In the genomic region with DNA sequence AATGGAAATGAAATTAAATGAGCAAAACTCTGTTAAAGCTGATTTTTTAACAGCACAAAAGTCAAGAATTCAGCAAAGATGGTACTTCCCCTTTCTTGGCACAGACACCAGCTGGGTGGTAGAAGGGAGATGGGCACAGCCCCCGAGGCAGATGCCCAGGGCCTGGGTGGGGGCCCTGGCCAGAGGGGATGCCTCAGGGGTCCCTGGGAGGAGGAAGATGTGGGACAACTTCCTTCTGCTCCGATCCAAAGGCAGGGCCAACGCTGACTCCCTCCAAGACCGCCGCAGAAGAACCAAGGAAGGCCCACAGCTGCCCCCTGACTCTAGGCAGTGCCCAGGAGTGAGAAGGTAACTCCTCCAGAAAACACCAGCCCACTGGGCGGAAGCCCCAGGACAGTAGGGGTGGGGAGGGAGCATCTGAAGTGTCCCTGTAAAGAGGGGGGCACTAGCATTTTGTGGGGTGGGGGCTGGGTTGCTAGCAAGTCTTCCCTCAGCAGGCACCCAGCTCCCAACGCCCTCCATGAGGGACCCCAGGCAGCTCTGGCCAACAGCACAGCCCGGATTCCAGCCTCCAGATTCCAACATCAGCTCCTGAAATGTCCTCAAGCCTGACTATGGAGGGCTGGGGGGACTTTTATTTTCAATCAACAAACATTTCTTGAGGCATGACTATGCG, we compare ENCODE assay signal across 14 cellular contexts. TPM values are rescaled to one million over a fixed set of nuclear protein-coding genes. Genes with fewer than 3 reads are reported as not detected.
DNase-seq lines count a peak whose midpoint lies in the region; ATAC-seq, FAIRE-seq and TF ChIP-seq lines count a peak whose summit lies in the region.
"Had no signal": no experiment of that assay in that cellular context is flagged by ENCODE, and none has a peak within 500 bp of the region (broad histone marks: within the 10 kb centered on the region; RNA-seq: fewer than 3 reads in every experiment).

No MANE protein-coding gene starts in this region.

- no peak for TF ChIP-seq CTCF in heart left ventricle (IDR thresholded peaks at IDR 0.05)

- intact Hi-C loops in heart left ventricle (cut with DNase I) = loop anchor here in 1 of 10 donors (2.0 kb wide), 1 partner anchor 33 kb away; no protein-coding TSS in a partner anchor
- intact Hi-C loops in left cardiac atrium (cut with DNase I) = no loop called here
- intact Hi-C loops in aorta (cut with DNase I) = loop anchor here in 1 of 2 donors (1.0 to 2.0 kb wide), 3 partner anchors 19 to 97 kb away; no protein-coding TSS in a partner anchor

- H3K4me3 ChIP-seq in heart left ventricle = peak overlapping the region in 2 of 12 donors; percentile 6 to 31
- peak overlapping the region in 1 of 2 donors; percentile 14 for H3K4me3 ChIP-seq in muscle layer of colon (ENCODE audit: low read depth in 1 of 2, low read length in 2 of 2)
- no peak overlapping the region for H3K4me3 ChIP-seq in aorta (ENCODE audit: low read length in 2 of 2)
- H3K4me3 ChIP-seq: MG63 had no signal

- H3K4me1 ChIP-seq in heart left ventricle (peaks cover 17 to 93% (median 88%) of the 10 kb centered on the region in 12 donors), muscle layer of colon (ENCODE audit: insufficient read depth, low read length) (peaks cover 85% of the 10 kb centered on the region), aorta (ENCODE audit: control insufficient read depth in 1 of 2, insufficient read depth in 2 of 2, low read length in 2 of 2) (peaks cover 0 to 2% of the 10 kb centered on the region in 2 donors)
- H3K4me1 ChIP-seq: parathyroid adenoma had no signal

- peak overlapping the region; percentile 35 for H3K9ac ChIP-seq in muscle layer of colon (ENCODE audit: low read length)
- H3K9ac ChIP-seq: parathyroid adenoma had no signal

- 60 to 70% (median 68%) methylated on average over 5 to 9 of the region's 9 CpGs for WGBS in heart left ventricle, 4 donors
- 34 to 40% methylated on average over 9 of the region's 9 CpGs for WGBS in aorta, 2 donors

- H3K27ac ChIP-seq in heart left ventricle (peak overlapping the region; percentile 55 to 99 (median 98)), caudate nucleus (ENCODE audit: low read depth, low read length) (peak overlapping the region; percentile 16), muscle layer of colon (ENCODE audit: low read depth, low read length) (peak overlapping the region; percentile 99), aorta (ENCODE audit: low read depth in 1 of 2, low read length in 2 of 2) (peak overlapping the region; percentile 57 to 69)
- H3K27ac ChIP-seq: parathyroid adenoma had no signal

- H3K27me3 ChIP-seq in heart left ventricle = no peaks in the 10 kb centered on the region
- H3K27me3 ChIP-seq in muscle layer of colon (ENCODE audit: control insufficient read depth in 1 of 2, insufficient read depth in 2 of 2, low read length in 2 of 2) = no peaks in the 10 kb centered on the region
- H3K27me3 ChIP-seq in aorta (ENCODE audit: control insufficient read depth in 1 of 2, insufficient read depth in 2 of 2, low read length in 1 of 2) = no peaks in the 10 kb centered on the region
- H3K27me3 ChIP-seq: MG63 had no signal

- no peak for ATAC-seq in heart left ventricle
- no peak for ATAC-seq in left cardiac atrium
- ATAC-seq in aorta (ENCODE audit: low FRiP score) = no peak

- DNase-seq in heart left ventricle (peak in 3 of 5 donors; percentile 21 to 44 (median 25)), left cardiac atrium (no peak), caudate nucleus (lab: John Stamatoyannopoulos, UW) (no peak), aorta (peak in 1 of 2 donors; percentile 41), NCI-H524 (lab: John Stamatoyannopoulos, UW) (no peak), GM12891 (ENCODE audit: insufficient read length, low spot score) (no peak)
- DNase-seq in stimulated activated CD4-positive, alpha-beta T cell treated with anti-CD3 and anti-CD28 coated beads, Interleukin-12 subunit alpha, Interleukin-12 subunit beta, amount 100 ng/mL, for 4 hours = no peak
- DNase-seq: activated CD4-positive, alpha-beta T cell treated with anti-CD3 and anti-CD28 coated beads, Interleukin-2, amount 10 ng/mL, durations not matched to agents 7 days and 5 days; activated naive CD4-positive, alpha-beta T cell treated with Interleukin-2 at 50 U/mL for 16 hours; foreskin melanocyte; MG63; stimulated activated CD4-positive, alpha-beta T cell treated with anti-CD3 and anti-CD28 coated beads, Interleukin-4, amount 100 ng/mL, for 24 hours had no signal

- TF ChIP-seq POLR2A in heart left ventricle (IDR thresholded peaks at IDR 0.05) = no peak
- no peak for TF ChIP-seq POLR2A in GM12891 (IDR thresholded peaks at IDR 0.05; ENCODE audit: low read depth, low read length)

- H3K9me3 ChIP-seq in heart left ventricle = no peaks in the 10 kb centered on the region
- no peaks in the 10 kb centered on the region for H3K9me3 ChIP-seq in muscle layer of colon (ENCODE audit: low read length)
- no peaks in the 10 kb centered on the region for H3K9me3 ChIP-seq in aorta (ENCODE audit: control insufficient read depth, low read length)
- H3K9me3 ChIP-seq: MG63 had no signal

- H3K36me3 ChIP-seq in heart left ventricle (no peaks in the 10 kb centered on the region), muscle layer of colon (ENCODE audit: insufficient read depth, low read length) (no peaks in the 10 kb centered on the region), aorta (ENCODE audit: control insufficient read depth in 1 of 2, insufficient read depth in 2 of 2, low read length in 1 of 2) (no peaks in the 10 kb centered on the region)

- no peak for FAIRE-seq in GM12891 (lab: Jason Lieb, UNC)

TF ChIP-seq in GM12891, 5 proteins besides CTCF, POLR2A, EP300 and RAD21:
- TF ChIP-seq SPI1 (IDR thresholded peaks at IDR 0.05; ENCODE audit: low read depth, low read length) (no peak), POU2F2 (IDR thresholded peaks at IDR 0.05; ENCODE audit: low read depth, low read length) (no peak), PAX5 (IDR thresholded peaks at IDR 0.05; ENCODE audit: insufficient read depth, low read length, severe bottlenecking) (no peak), POLR2AphosphoS5 (IDR thresholded peaks at IDR 0.05; ENCODE audit: low read depth, low read length) (no peak), TAF1 (IDR thresholded peaks at IDR 0.05; ENCODE audit: low read depth, low read length) (no peak)

RNA-seq across cellular contexts. Expression of a gene that starts 4.9 kb away (rescaled TPM):
- 10 to 100 TPM; 38.7 to 66.5 (median 47.5) TPM for total RNA-seq in heart left ventricle
- 10 to 100 TPM; 17.9 to 39.1 TPM for polyA plus RNA-seq in heart left ventricle
- 10 to 100 TPM; 28.6 to 38.5 TPM for total RNA-seq in left cardiac atrium
- 10 to 100 TPM; 51.3 to 61.0 TPM for total RNA-seq in aorta
- polyA plus RNA-seq in aorta = 10 to 100 TPM; 10.5 to 11.7 TPM
- 0.39 TPM for polyA plus RNA-seq in GM12891 (2012; ENCODE audit: low read depth, missing spikeins)

RNA-seq across cellular contexts. Expression of a gene that starts 28.5 kb away (rescaled TPM):
- 10 to 100 TPM; 15.5 to 34.3 (median 19.9) TPM for total RNA-seq in heart left ventricle
- 10 to 100 TPM; 11.6 to 37.0 TPM for polyA plus RNA-seq in heart left ventricle
- total RNA-seq in left cardiac atrium = 10 to 100 TPM; 21.6 to 23.4 TPM
- 10 to 100 TPM; 22.0 to 25.1 TPM for total RNA-seq in aorta
- 10 to 100 TPM; 14.9 to 19.0 TPM for polyA plus RNA-seq in aorta
- 7.7 TPM for polyA plus RNA-seq in GM12891 (2012; ENCODE audit: low read depth, missing spikeins)

Comparison
In these comparisons a context has a peak if more than half of its experiments do, and no peak if none do; other contexts are left out.
1. DNase-seq: peak in heart left ventricle (3 of 5); none in left cardiac atrium (single experiment), caudate nucleus (0 of 61), NCI-H524 (0 of 2), stimulated activated CD4-positive, alpha-beta T cell treated with anti-CD3 and anti-CD28 coated beads, Interleukin-12 subunit alpha, Interleukin-12 subunit beta, amount 100 ng/mL, for 4 hours (single experiment) and GM12891 (single experiment).
2. H3K27ac ChIP-seq: peak in every context shown above with its lines; median percentile 99 in muscle layer of colon; 98 in heart left ventricle; 63 in aorta; 16 in caudate nucleus.